Comparison of ENCODE assay signal across 1 cellular context in genomic region chr1:24293392-24294227, GRCh38.
TF ChIP-seq lines count a peak whose summit lies in the region.

No MANE protein-coding gene starts in this region.

TF ChIP-seq in IMR-90, 13 proteins besides CTCF, POLR2A, EP300 and RAD21:
- no peak for TF ChIP-seq CEBPB (IDR thresholded peaks at IDR 0.05; ENCODE audit: low read depth, low read length)
- no peak for TF ChIP-seq NFE2L2 (IDR thresholded peaks at IDR 0.05; ENCODE audit: low read depth, low read length)
- TF ChIP-seq ELK1 (IDR thresholded peaks at IDR 0.05; ENCODE audit: borderline replicate concordance, low read depth, low read length): no peak
- TF ChIP-seq USF2 (IDR thresholded peaks at IDR 0.05; ENCODE audit: low read depth, low read length): no peak
- TF ChIP-seq RCOR1 (IDR thresholded peaks at IDR 0.05; ENCODE audit: insufficient replicate concordance, low read length): no peak
- no peak for TF ChIP-seq SMC3 (IDR thresholded peaks at IDR 0.05; ENCODE audit: low read depth, low read length)
- TF ChIP-seq MAZ (IDR thresholded peaks at IDR 0.05; ENCODE audit: borderline replicate concordance, low read depth, low read length): no peak
- no peak for TF ChIP-seq MXI1 (IDR thresholded peaks at IDR 0.05; ENCODE audit: borderline replicate concordance, low read depth, low read length)
- TF ChIP-seq RFX5 (IDR thresholded peaks at IDR 0.05; ENCODE audit: low read depth, low read length): no peak
- no peak for TF ChIP-seq MAFK (IDR thresholded peaks at IDR 0.05; ENCODE audit: low read depth, low read length)
- TF ChIP-seq BHLHE40 (IDR thresholded peaks at IDR 0.05; ENCODE audit: low read depth, low read length): no peak
- no peak for TF ChIP-seq CHD1 (IDR thresholded peaks at IDR 0.05; ENCODE audit: low read depth, low read length)
- TF ChIP-seq FOS (IDR thresholded peaks at IDR 0.05; ENCODE audit: low read depth, low read length): no peak
